9 cellular contexts compared by ENCODE assay signal in the genomic region with DNA sequence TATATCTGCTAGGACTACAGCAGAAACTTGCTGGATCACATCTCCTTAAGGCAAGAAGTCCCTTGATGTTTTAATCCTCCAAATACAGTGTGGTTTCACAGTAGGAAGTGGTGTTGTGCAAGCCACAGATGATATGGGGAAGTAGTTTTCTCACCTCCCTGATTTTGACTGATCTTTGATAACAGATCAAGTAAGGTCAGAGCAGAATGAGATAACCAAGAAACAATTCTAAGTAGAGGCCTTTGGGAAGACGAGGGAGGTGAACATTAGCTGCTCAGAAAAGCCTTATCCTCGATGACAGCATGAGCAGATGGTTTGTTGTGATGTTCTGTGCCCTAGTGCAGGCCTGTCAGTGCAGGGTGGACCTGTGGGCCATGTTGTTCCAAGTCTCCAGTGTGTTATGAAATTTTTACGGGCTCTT.
A peak's percentile ranks its signal among the peaks of the same experiment; 100 is the strongest.
DNase-seq lines count a peak whose midpoint lies in the region; ATAC-seq and TF ChIP-seq lines count a peak whose summit lies in the region.
"Had no signal": no experiment of that assay in that cellular context is flagged by ENCODE, and none has a peak within 500 bp of the region (broad histone marks: within the 10 kb centered on the region; RNA-seq: fewer than 3 reads in every experiment).

No MANE protein-coding gene starts in this region.

- H3K27me3 Mint-ChIP-seq in T-cell (no peaks in the 10 kb centered on the region), glutamatergic neuron (ENCODE audit: unreplicated experiment) (peaks cover 2% of the 10 kb centered on the region)

- POLR2A ChIA-PET in T-cell (lab: Charles Lee) = no interaction called here

- H3K36me3 Mint-ChIP-seq in T-cell = peaks cover 8% of the 10 kb centered on the region
- H3K36me3 Mint-ChIP-seq in glutamatergic neuron (ENCODE audit: unreplicated experiment) = no peaks in the 10 kb centered on the region
- no peaks in the 10 kb centered on the region for H3K36me3 Mint-ChIP-seq in stimulated activated effector memory CD8-positive, alpha-beta T cell treated with anti-CD3 and anti-CD28 coated beads, Interleukin-12 subunit alpha, Interleukin-12 subunit beta, amount 100 ng/mL, for 72 hours

- H3K9me3 Mint-ChIP-seq in T-cell (peaks cover 0 to 9% (median 0%) of the 10 kb centered on the region in 3 donors), glutamatergic neuron (ENCODE audit: unreplicated experiment) (no peaks in the 10 kb centered on the region)
- no peaks in the 10 kb centered on the region for H3K9me3 Mint-ChIP-seq in stimulated activated effector memory CD8-positive, alpha-beta T cell treated with anti-CD3 and anti-CD28 coated beads, Interleukin-12 subunit alpha, Interleukin-12 subunit beta, amount 100 ng/mL, for 72 hours

- peak; percentile 81 to 88 (median 86) for ATAC-seq in T-cell (replicated peaks in 1 of 4)
- peak; percentile 63 for ATAC-seq in stimulated activated effector memory CD8-positive, alpha-beta T cell treated with anti-CD3 and anti-CD28 coated beads, Interleukin-12 subunit alpha, Interleukin-12 subunit beta, amount 100 ng/mL, for 72 hours
- ATAC-seq in GM19463 (IDR thresholded peaks at IDR 0.05; ENCODE audit: unreplicated experiment) = no peak

- DNase-seq in activated gamma-delta T cell treated with Interleukin-2 at 50 U/mL for 16 hours (peak; percentile 6), activated gamma-delta T cell (lab: John Stamatoyannopoulos, UW) (no peak), T-cell (peak in 16 of 34 experiments; percentile 0 to 23 (median 4)), glutamatergic neuron (no peak), DMS79 treated with DMSO at 0.1 percent for 48 hours (lab: John Stamatoyannopoulos, UW) (no peak), NCI-H345 (lab: John Stamatoyannopoulos, UW) (no peak)
- no peak for DNase-seq in stimulated activated effector memory CD8-positive, alpha-beta T cell treated with anti-CD3 and anti-CD28 coated beads, Interleukin-12 subunit alpha, Interleukin-12 subunit beta, amount 100 ng/mL, for 72 hours (ENCODE audit: low spot score in 2 of 2)
- DNase-seq: uterus had no signal

- H3K4me1 Mint-ChIP-seq in T-cell = peaks cover 28 to 36% (median 34%) of the 10 kb centered on the region in 3 donors
- H3K4me1 Mint-ChIP-seq in glutamatergic neuron (ENCODE audit: low read depth, unreplicated experiment) = peaks cover 11% of the 10 kb centered on the region
- H3K4me1 Mint-ChIP-seq in stimulated activated effector memory CD8-positive, alpha-beta T cell treated with anti-CD3 and anti-CD28 coated beads, Interleukin-12 subunit alpha, Interleukin-12 subunit beta, amount 100 ng/mL, for 72 hours = peaks cover 16% of the 10 kb centered on the region

- TF ChIP-seq CTCF in glutamatergic neuron (IDR thresholded peaks at IDR 0.05; ENCODE audit: partially characterized antibody, unreplicated experiment) = no peak

- H3K4me3 Mint-ChIP-seq in T-cell = peak overlapping the region; percentile 71 to 84 (median 78)
- H3K4me3 Mint-ChIP-seq in glutamatergic neuron (ENCODE audit: unreplicated experiment) = peak overlapping the region; percentile 38
- H3K4me3 Mint-ChIP-seq in stimulated activated effector memory CD8-positive, alpha-beta T cell treated with anti-CD3 and anti-CD28 coated beads, Interleukin-12 subunit alpha, Interleukin-12 subunit beta, amount 100 ng/mL, for 72 hours = peak overlapping the region; percentile 80

- H3K27ac Mint-ChIP-seq in T-cell (peak overlapping the region; percentile 95 to 96), glutamatergic neuron (ENCODE audit: unreplicated experiment) (peak overlapping the region; percentile 69)
- peak overlapping the region; percentile 94 for H3K27ac Mint-ChIP-seq in stimulated activated effector memory CD8-positive, alpha-beta T cell treated with anti-CD3 and anti-CD28 coated beads, Interleukin-12 subunit alpha, Interleukin-12 subunit beta, amount 100 ng/mL, for 72 hours

- CTCF ChIA-PET in T-cell (lab: Charles Lee) = no interaction called here
